In the genomic region with DNA sequence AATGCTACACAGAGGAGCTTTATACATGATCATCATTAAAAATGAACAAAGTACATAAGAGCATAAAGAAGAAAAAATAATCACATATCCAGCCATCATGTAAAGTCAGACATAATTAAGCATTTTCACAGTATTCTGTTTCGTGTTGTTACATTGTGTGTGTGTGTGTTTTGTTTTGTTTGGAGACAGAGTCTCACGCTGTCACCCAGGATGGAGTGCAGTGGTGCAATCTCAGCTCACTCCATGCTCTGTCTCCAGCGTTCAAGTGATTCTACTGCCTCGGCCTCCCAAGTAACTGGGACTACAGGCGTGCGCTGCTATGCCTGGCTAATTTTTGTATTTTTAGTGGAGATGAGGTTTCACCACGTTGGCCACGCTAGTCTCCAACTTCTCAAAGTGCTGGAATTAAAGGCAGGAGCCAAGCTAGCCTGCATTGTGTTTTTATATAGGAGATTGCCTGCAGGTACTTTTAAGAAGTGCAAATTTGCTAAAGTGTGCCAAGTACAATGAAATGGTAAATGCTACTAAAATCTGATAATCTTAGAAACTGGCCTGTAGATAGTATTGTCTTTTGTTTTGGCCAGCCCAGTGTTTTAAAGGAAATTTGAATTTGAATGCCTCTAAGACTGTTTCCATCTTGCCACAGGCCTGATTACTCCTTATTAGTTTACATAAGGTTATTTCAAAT, we compare ENCODE assay signal across 27 cellular contexts. TPM values are rescaled to one million over a fixed set of nuclear protein-coding genes. Genes with fewer than 3 reads are reported as not detected.
DNase-seq lines count a peak whose midpoint lies in the region; ATAC-seq and TF ChIP-seq lines count a peak whose summit lies in the region.
"Had no signal": no experiment of that assay in that cellular context is flagged by ENCODE, and none has a peak within 500 bp of the region (broad histone marks: within the 10 kb centered on the region; RNA-seq: fewer than 3 reads in every experiment).

No MANE protein-coding gene starts in this region.

- peaks cover 93% of the 10 kb centered on the region for H3K4me1 Mint-ChIP-seq in CD4-positive, alpha-beta T cell (ENCODE audit: low read depth)
- H3K4me1 Mint-ChIP-seq in natural killer cell, result peaks cover 87% of the 10 kb centered on the region in 2 donors
- H3K4me1 Mint-ChIP-seq in activated CD4-positive, alpha-beta T cell treated with anti-CD3 and anti-CD28 coated beads for 36 hours, result peaks cover 81% of the 10 kb centered on the region

- peak overlapping the region; percentile 42 for H3K4me3 Mint-ChIP-seq in CD4-positive, alpha-beta T cell
- H3K4me3 Mint-ChIP-seq in natural killer cell, result peak overlapping the region; percentile 69
- no peak overlapping the region for H3K4me3 Mint-ChIP-seq in activated CD4-positive, alpha-beta T cell treated with anti-CD3 and anti-CD28 coated beads for 36 hours
- H3K4me3 Mint-ChIP-seq: activated T-helper 1 cell treated with anti-CD3 and anti-CD28 coated beads, Interleukin-12 subunit alpha, Interleukin-12 subunit beta, Interleukin-2, Interleukin-4 antibody, amounts not matched to agents 30 ng/mL and 10 ng/mL and 1 ng/mL, durations not matched to agents 14 hours and 24 hours and 36 hours; T-helper 17 cell had no signal

- H3K27me3 ChIP-seq in CD4-positive, alpha-beta T cell (ENCODE audit: control insufficient read depth, insufficient read depth, low read length), result no peaks in the 10 kb centered on the region
- H3K27me3 ChIP-seq: colonic mucosa, heart left ventricle, right lobe of liver, upper lobe of right lung had no signal

- H3K27me3 Mint-ChIP-seq in CD4-positive, alpha-beta T cell, result no peaks in the 10 kb centered on the region
- no peaks in the 10 kb centered on the region for H3K27me3 Mint-ChIP-seq in natural killer cell (ENCODE audit: low read depth in 2 of 2)
- no peaks in the 10 kb centered on the region for H3K27me3 Mint-ChIP-seq in activated CD4-positive, alpha-beta T cell treated with anti-CD3 and anti-CD28 coated beads for 36 hours
- H3K27me3 Mint-ChIP-seq: T-helper 17 cell had no signal

- no peak overlapping the region for H3K27ac ChIP-seq in CD4-positive, alpha-beta T cell (ENCODE audit: low read depth, low read length)
- H3K27ac ChIP-seq in RWPE1, result peak overlapping the region; percentile 43
- H3K27ac ChIP-seq: C4-2B, colonic mucosa, heart left ventricle, KMS-11, lower lobe of right lung, right lobe of liver, SK-N-MC, upper lobe of right lung had no signal

- peaks cover 93% of the 10 kb centered on the region for H3K36me3 Mint-ChIP-seq in CD4-positive, alpha-beta T cell (ENCODE audit: low read depth)
- H3K36me3 Mint-ChIP-seq in natural killer cell, result peaks cover 26% of the 10 kb centered on the region
- peaks cover 65% of the 10 kb centered on the region for H3K36me3 Mint-ChIP-seq in activated CD4-positive, alpha-beta T cell treated with anti-CD3 and anti-CD28 coated beads for 36 hours (ENCODE audit: low read depth)

- CTCF ChIA-PET in CD4-positive, alpha-beta T cell (lab: Charles Lee), result interaction anchor here (0.9 kb wide), 1 partner anchor 28 kb away, joined by 3 read pairs; no protein-coding TSS in a partner anchor
- CTCF ChIA-PET in RWPE1 (lab: Yijun Ruan, JAX), result no interaction called here
- CTCF ChIA-PET in activated CD4-positive, alpha-beta T cell treated with anti-CD3 and anti-CD28 coated beads for 36 hours (lab: Charles Lee), result no interaction called here

- ATAC-seq in CD4-positive, alpha-beta T cell (ENCODE audit: poor library complexity), result no peak
- ATAC-seq in natural killer cell (peak in 2 of 3 donors; percentile 22), HG03045 (IDR thresholded peaks at IDR 0.05; ENCODE audit: unreplicated experiment) (no peak), GM19463 (IDR thresholded peaks at IDR 0.05; ENCODE audit: unreplicated experiment) (no peak)
- no peak for ATAC-seq in activated CD4-positive, alpha-beta T cell treated with anti-CD3 and anti-CD28 coated beads for 36 hours
- ATAC-seq: heart left ventricle, lower lobe of right lung, T-helper 17 cell, upper lobe of right lung had no signal

- peak overlapping the region; percentile 4 for H3K27ac Mint-ChIP-seq in CD4-positive, alpha-beta T cell
- peak overlapping the region; percentile 54 to 81 for H3K27ac Mint-ChIP-seq in natural killer cell
- no peak overlapping the region for H3K27ac Mint-ChIP-seq in activated CD4-positive, alpha-beta T cell treated with anti-CD3 and anti-CD28 coated beads for 36 hours
- H3K27ac Mint-ChIP-seq: activated T-helper 1 cell treated with anti-CD3 and anti-CD28 coated beads, Interleukin-12 subunit alpha, Interleukin-12 subunit beta, Interleukin-2, Interleukin-4 antibody, amounts not matched to agents 30 ng/mL and 10 ng/mL and 1 ng/mL, durations not matched to agents 14 hours and 24 hours and 36 hours had no signal

- intact Hi-C loops in CD4-positive, alpha-beta T cell (cut with DNase I, micrococcal nuclease), result loop anchor here (5.0 to 10.0 kb wide), 2 partner anchors 38 to 515 kb away; no protein-coding TSS in a partner anchor
- intact Hi-C loops in natural killer cell (cut with micrococcal nuclease), result no loop called here
- intact Hi-C loops in activated CD4-positive, alpha-beta T cell treated with anti-CD3 and anti-CD28 coated beads for 36 hours (cut with DNase I, micrococcal nuclease), result no loop called here

- POLR2A ChIA-PET in CD4-positive, alpha-beta T cell (lab: Charles Lee), result interaction anchor here (0.7 to 2.4 kb wide), 4 partner anchors 8 to 35 kb away, joined by 3 to 17 read pairs (median 3); a partner anchor contains a TSS
- POLR2A ChIA-PET in RWPE1 (lab: Yijun Ruan, JAX; ENCODE audit: low non-redundant PET), result no interaction called here
- POLR2A ChIA-PET in activated CD4-positive, alpha-beta T cell treated with anti-CD3 and anti-CD28 coated beads for 36 hours (lab: Charles Lee), result interaction anchor here (0.6 to 0.9 kb wide), 3 partner anchors 25 to 91 kb away, joined by 3 to 4 read pairs (median 3); no protein-coding TSS in a partner anchor

- DNase-seq in CD4-positive, alpha-beta T cell, result no peak
- DNase-seq in ELF-1 (ENCODE audit: low read depth, low spot score), result peak; percentile 23
- no peak for DNase-seq in RWPE1 (ENCODE audit: low spot score)
- DNase-seq in natural killer cell, result no peak
- DNase-seq in activated CD4-positive, alpha-beta T cell treated with anti-CD3 and anti-CD28 coated beads for 36 hours, result no peak
- DNase-seq: activated CD4-positive, alpha-beta T cell treated with anti-CD3 and anti-CD28 coated beads for 1 hour; activated naive CD4-positive, alpha-beta T cell treated with anti-CD3 and anti-CD28 coated beads, Interleukin-2, amount 50 U/mL, for 16 hours; colonic mucosa; effector memory CD4-positive, alpha-beta T cell; foreskin fibroblast; heart left ventricle; lower lobe of right lung; NCI-H1436 treated with DMSO at 0.1 percent for 48 hours; NCI-H446 treated with DMSO at 0.1 percent for 48 hours; NCI-H82; posterior cingulate gyrus; right lobe of liver; stimulated activated CD4-positive, alpha-beta T cell treated with anti-CD3 and anti-CD28 coated beads, Interleukin-4, amount 100 ng/mL, for 1 hour; substantia nigra; T-helper 17 cell; upper lobe of right lung had no signal

- H3K9me3 ChIP-seq in CD4-positive, alpha-beta T cell (ENCODE audit: control insufficient read depth, low read length), result no peaks in the 10 kb centered on the region
- H3K9me3 ChIP-seq: colonic mucosa, heart left ventricle, lower lobe of right lung, right lobe of liver, upper lobe of right lung had no signal

- no peak for TF ChIP-seq CTCF in CD4-positive, alpha-beta T cell (IDR thresholded peaks at IDR 0.05)
- TF ChIP-seq CTCF in RWPE1 (conservative IDR thresholded peaks at IDR 0.05; ENCODE audit: low read depth) (no peak), natural killer cell (IDR thresholded peaks at IDR 0.05) (no peak)

- H3K9me3 Mint-ChIP-seq in CD4-positive, alpha-beta T cell, result no peaks in the 10 kb centered on the region
- no peaks in the 10 kb centered on the region for H3K9me3 Mint-ChIP-seq in natural killer cell
- no peaks in the 10 kb centered on the region for H3K9me3 Mint-ChIP-seq in activated CD4-positive, alpha-beta T cell treated with anti-CD3 and anti-CD28 coated beads for 36 hours (ENCODE audit: low read depth)
- H3K9me3 Mint-ChIP-seq: activated T-helper 1 cell treated with anti-CD3 and anti-CD28 coated beads, Interleukin-12 subunit alpha, Interleukin-12 subunit beta, Interleukin-2, Interleukin-4 antibody, amounts not matched to agents 30 ng/mL and 10 ng/mL and 1 ng/mL, durations not matched to agents 14 hours and 24 hours and 36 hours had no signal

RNA-seq across cellular contexts. Expression of a gene that starts 7.8 kb away (rescaled TPM):
- total RNA-seq in CD4-positive, alpha-beta T cell, result 10 to 100 TPM; 28.5 to 32.6 TPM
- 100 to 1,000 TPM; 182 to 275 (median 227) TPM for total RNA-seq in natural killer cell
- 10 to 100 TPM; 53.1 to 59.4 TPM for total RNA-seq in activated CD4-positive, alpha-beta T cell treated with anti-CD3 and anti-CD28 coated beads for 36 hours

Comparison
In these comparisons a context has a peak if more than half of its experiments do, and no peak if none do; other contexts are left out.
1. ATAC-seq: peak in natural killer cell (2 of 3); none in CD4-positive, alpha-beta T cell (single experiment), HG03045 (single experiment), activated CD4-positive, alpha-beta T cell treated with anti-CD3 and anti-CD28 coated beads for 36 hours (single experiment) and GM19463 (single experiment).
2. intact Hi-C loops: an anchor here in CD4-positive, alpha-beta T cell (5.0 to 10.0 kb wide); none called in natural killer cell and activated CD4-positive, alpha-beta T cell treated with anti-CD3 and anti-CD28 coated beads for 36 hours.